ENCODE assay signal across 1 cellular context in the genomic region with DNA sequence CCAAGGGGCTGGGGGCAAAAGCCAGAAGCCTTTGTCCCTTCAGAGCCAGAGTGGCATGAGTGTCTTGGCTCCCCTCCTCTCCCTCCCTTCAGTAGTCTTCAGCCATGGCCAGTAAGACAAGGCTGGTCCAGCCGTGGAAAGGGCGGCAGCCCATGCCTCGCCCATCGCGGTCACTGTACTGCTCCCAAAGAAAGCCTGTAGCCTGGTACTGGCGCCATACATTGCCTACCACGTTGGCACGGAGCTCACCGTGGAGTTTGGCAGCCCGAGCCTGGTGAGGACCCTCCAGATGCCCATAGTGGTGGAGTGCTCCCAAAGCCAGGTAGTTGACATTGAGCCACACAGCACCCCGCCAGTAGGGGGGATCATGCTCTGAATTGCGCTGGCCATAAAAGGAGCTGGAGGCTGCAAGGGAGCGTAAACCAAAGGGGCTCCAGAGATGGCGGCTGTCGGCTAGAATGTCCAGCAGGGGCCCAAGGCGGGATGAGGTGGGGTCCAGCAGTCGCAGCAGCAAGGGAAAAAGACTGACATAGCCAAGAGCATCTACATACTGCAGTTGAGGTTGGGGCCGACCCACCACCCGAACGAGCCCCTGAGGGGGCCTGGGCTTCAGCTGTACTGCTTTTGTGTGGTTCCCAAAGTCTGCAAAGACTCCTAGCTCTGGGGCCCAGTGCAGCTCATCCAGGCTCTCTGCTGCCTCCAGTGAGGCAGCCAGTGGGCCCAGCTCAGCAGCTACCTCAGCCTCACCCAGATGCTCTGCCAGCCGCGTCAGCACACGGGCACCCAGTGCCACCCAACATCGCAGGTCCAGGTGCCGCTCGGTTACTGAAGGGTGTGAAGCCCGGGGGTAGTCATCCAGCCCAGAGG.
TF ChIP-seq lines count a peak whose summit lies in the region.

No MANE protein-coding gene starts in this region.

TF ChIP-seq in HepG2, 621 proteins besides CTCF, POLR2A, EP300 and RAD21 (continued from another document):
- TF ChIP-seq, protein P1, sequence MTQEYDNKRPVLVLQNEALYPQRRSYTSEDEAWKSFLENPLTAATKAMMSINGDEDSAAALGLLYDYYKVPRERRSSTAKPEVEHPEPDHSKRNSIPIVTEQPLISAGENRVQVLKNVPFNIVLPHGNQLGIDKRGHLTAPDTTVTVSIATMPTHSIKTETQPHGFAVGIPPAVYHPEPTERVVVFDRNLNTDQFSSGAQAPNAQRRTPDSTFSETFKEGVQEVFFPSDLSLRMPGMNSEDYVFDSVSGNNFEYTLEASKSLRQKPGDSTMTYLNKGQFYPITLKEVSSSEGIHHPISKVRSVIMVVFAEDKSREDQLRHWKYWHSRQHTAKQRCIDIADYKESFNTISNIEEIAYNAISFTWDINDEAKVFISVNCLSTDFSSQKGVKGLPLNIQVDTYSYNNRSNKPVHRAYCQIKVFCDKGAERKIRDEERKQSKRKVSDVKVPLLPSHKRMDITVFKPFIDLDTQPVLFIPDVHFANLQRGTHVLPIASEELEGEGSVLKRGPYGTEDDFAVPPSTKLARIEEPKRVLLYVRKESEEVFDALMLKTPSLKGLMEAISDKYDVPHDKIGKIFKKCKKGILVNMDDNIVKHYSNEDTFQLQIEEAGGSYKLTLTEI (CRISPR knock-in tag; conservative IDR thresholded peaks at IDR 0.05): no peak
- no peak for TF ChIP-seq KLF13 (CRISPR knock-in tag; IDR thresholded peaks at IDR 0.05)
- TF ChIP-seq CEBPG (CRISPR knock-in tag; IDR thresholded peaks at IDR 0.05): 0 out of 2 replicates have a peak, but pooled peaks have one; percentile 9
- 0 out of 2 replicates have a peak, but pooled peaks have one; percentile 31 for TF ChIP-seq MED1 (CRISPR knock-in tag; IDR thresholded peaks at IDR 0.05)
- no peak for TF ChIP-seq TOPORS (CRISPR knock-in tag; IDR thresholded peaks at IDR 0.05)
- TF ChIP-seq SAFB2 (CRISPR knock-in tag; IDR thresholded peaks at IDR 0.05; ENCODE audit: borderline replicate concordance, low read depth): peak; percentile 34; the same call in 1 of the 2 replicates
- TF ChIP-seq ZBTB38 (CRISPR knock-in tag; IDR thresholded peaks at IDR 0.05): peak; percentile 81
- no peak for TF ChIP-seq ZNF773 (CRISPR knock-in tag; IDR thresholded peaks at IDR 0.05; ENCODE audit: borderline replicate concordance)
- TF ChIP-seq, protein P2, sequence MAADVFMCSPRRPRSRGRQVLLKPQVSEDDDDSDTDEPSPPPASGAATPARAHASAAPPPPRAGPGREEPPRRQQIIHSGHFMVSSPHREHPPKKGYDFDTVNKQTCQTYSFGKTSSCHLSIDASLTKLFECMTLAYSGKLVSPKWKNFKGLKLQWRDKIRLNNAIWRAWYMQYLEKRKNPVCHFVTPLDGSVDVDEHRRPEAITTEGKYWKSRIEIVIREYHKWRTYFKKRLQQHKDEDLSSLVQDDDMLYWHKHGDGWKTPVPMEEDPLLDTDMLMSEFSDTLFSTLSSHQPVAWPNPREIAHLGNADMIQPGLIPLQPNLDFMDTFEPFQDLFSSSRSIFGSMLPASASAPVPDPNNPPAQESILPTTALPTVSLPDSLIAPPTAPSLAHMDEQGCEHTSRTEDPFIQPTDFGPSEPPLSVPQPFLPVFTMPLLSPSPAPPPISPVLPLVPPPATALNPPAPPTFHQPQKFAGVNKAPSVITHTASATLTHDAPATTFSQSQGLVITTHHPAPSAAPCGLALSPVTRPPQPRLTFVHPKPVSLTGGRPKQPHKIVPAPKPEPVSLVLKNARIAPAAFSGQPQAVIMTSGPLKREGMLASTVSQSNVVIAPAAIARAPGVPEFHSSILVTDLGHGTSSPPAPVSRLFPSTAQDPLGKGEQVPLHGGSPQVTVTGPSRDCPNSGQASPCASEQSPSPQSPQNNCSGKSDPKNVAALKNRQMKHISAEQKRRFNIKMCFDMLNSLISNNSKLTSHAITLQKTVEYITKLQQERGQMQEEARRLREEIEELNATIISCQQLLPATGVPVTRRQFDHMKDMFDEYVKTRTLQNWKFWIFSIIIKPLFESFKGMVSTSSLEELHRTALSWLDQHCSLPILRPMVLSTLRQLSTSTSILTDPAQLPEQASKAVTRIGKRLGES (CRISPR knock-in tag; IDR thresholded peaks at IDR 0.05; ENCODE audit: borderline replicate concordance): no peak
- no peak for TF ChIP-seq ZNF292 (CRISPR knock-in tag; IDR thresholded peaks at IDR 0.05; ENCODE audit: borderline replicate concordance, low read depth)
- 0 out of 2 replicates have a peak, but pooled peaks have one; percentile 59 for TF ChIP-seq ZNF468 (CRISPR knock-in tag; IDR thresholded peaks at IDR 0.05)
- peak; percentile 58; the same call in 1 of the 2 replicates for TF ChIP-seq SP4 (CRISPR knock-in tag; IDR thresholded peaks at IDR 0.05)
- TF ChIP-seq FOSL2 (CRISPR knock-in tag; IDR thresholded peaks at IDR 0.05): 0 out of 2 replicates have a peak, but pooled peaks have one; percentile 21
- TF ChIP-seq ZNF432 (CRISPR knock-in tag; IDR thresholded peaks at IDR 0.05; ENCODE audit: borderline replicate concordance): no peak
- TF ChIP-seq ZNF496 (CRISPR knock-in tag; IDR thresholded peaks at IDR 0.05; ENCODE audit: insufficient replicate concordance): no peak
- TF ChIP-seq, protein P3, sequence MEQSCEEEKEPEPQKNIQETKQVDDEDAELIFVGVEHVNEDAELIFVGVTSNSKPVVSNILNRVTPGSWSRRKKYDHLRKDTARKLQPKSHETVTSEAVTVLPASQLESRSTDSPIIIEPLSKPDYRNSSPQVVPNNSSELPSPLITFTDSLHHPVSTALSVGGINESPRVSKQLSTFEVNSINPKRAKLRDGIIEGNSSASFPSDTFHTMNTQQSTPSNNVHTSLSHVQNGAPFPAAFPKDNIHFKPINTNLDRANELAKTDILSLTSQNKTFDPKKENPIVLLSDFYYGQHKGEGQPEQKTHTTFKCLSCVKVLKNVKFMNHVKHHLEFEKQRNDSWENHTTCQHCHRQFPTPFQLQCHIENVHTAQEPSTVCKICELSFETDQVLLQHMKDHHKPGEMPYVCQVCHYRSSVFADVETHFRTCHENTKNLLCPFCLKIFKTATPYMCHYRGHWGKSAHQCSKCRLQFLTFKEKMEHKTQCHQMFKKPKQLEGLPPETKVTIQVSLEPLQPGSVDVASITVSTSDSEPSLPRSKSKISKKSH (CRISPR knock-in tag; IDR thresholded peaks at IDR 0.05; ENCODE audit: borderline replicate concordance): no peak
- no peak for TF ChIP-seq SKI (IDR thresholded peaks at IDR 0.05; ENCODE audit: partially characterized antibody)
- no peak for TF ChIP-seq ZNF382 (CRISPR knock-in tag; IDR thresholded peaks at IDR 0.05; ENCODE audit: borderline replicate concordance)
- TF ChIP-seq ZNF350 (CRISPR knock-in tag; IDR thresholded peaks at IDR 0.05; ENCODE audit: borderline replicate concordance, low read depth): no peak
- TF ChIP-seq, protein P4, sequence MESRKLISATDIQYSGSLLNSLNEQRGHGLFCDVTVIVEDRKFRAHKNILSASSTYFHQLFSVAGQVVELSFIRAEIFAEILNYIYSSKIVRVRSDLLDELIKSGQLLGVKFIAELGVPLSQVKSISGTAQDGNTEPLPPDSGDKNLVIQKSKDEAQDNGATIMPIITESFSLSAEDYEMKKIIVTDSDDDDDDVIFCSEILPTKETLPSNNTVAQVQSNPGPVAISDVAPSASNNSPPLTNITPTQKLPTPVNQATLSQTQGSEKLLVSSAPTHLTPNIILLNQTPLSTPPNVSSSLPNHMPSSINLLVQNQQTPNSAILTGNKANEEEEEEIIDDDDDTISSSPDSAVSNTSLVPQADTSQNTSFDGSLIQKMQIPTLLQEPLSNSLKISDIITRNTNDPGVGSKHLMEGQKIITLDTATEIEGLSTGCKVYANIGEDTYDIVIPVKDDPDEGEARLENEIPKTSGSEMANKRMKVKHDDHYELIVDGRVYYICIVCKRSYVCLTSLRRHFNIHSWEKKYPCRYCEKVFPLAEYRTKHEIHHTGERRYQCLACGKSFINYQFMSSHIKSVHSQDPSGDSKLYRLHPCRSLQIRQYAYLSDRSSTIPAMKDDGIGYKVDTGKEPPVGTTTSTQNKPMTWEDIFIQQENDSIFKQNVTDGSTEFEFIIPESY (CRISPR knock-in tag; IDR thresholded peaks at IDR 0.05): peak; percentile 99
- peak; percentile 83 for TF ChIP-seq ZNF326 (CRISPR knock-in tag; IDR thresholded peaks at IDR 0.05; ENCODE audit: borderline replicate concordance)
- TF ChIP-seq ZFP90 (CRISPR knock-in tag; IDR thresholded peaks at IDR 0.05; ENCODE audit: borderline replicate concordance): no peak
- TF ChIP-seq NR2C2 (CRISPR knock-in tag; IDR thresholded peaks at IDR 0.05; ENCODE audit: borderline replicate concordance): 0 out of 2 replicates have a peak, but pooled peaks have one; percentile 24
- TF ChIP-seq ZNF263 (CRISPR knock-in tag; IDR thresholded peaks at IDR 0.05): peak; percentile 99
- peak; percentile 20 for TF ChIP-seq HNRNPLL (IDR thresholded peaks at IDR 0.05; ENCODE audit: low read depth, low read length, poor library complexity, severe bottlenecking)
- peak; percentile 97 for TF ChIP-seq AGO2 (optimal IDR thresholded peaks at IDR 0.05; ENCODE audit: low read depth, low read length)
- TF ChIP-seq FOXJ3 (CRISPR knock-in tag; IDR thresholded peaks at IDR 0.05; ENCODE audit: borderline replicate concordance): no peak
- no peak for TF ChIP-seq ZSCAN25 (CRISPR knock-in tag; IDR thresholded peaks at IDR 0.05)
- no peak for TF ChIP-seq FOXA1 (IDR thresholded peaks at IDR 0.05)
- TF ChIP-seq FOXA1 (CRISPR knock-in tag; IDR thresholded peaks at IDR 0.05): peak; percentile 71
TF ChIP-seq in HepG2: peak in this region for 59.
